In genomic region chr6:131045139-131045538, GRCh38 we compare ENCODE assay signal across 36 cellular contexts.
"Had no signal": no experiment of that assay in that cellular context is flagged by ENCODE, and none has a peak within 500 bp of the region (broad histone marks: within the 10 kb centered on the region; RNA-seq: fewer than 3 reads in every experiment).

No MANE protein-coding gene starts in this region.

- ATAC-seq: activated CD4-positive, alpha-beta T cell treated with anti-CD3 and anti-CD28 coated beads for 36 hours; activated CD8-positive, alpha-beta memory T cell treated with anti-CD3 and anti-CD28 coated beads, Interleukin-2, amount 10 ng/mL, durations not matched to agents 7 days and 5 days; activated CD8-positive, alpha-beta T cell treated with anti-CD3 and anti-CD28 coated beads, Interleukin-2, amount 10 ng/mL, durations not matched to agents 7 days and 5 days; activated naive CD8-positive, alpha-beta T cell treated with anti-CD3 and anti-CD28 coated beads, Interleukin-2, amount 50 U/mL, for 24 hours; body of pancreas; foreskin keratinocyte; gastroesophageal sphincter; heart right ventricle; T-helper 17 cell had no signal

- DNase-seq: activated CD4-positive, alpha-beta memory T cell treated with anti-CD3 and anti-CD28 coated beads for 36 hours; activated CD4-positive, alpha-beta T cell treated with anti-CD3 and anti-CD28 coated beads for 36 hours; activated CD4-positive, alpha-beta T cell treated with anti-CD3 and anti-CD28 coated beads, Interleukin-2, amount 10 ng/mL, durations not matched to agents 24 days and 14 days; activated CD4-positive, CD25-positive, alpha-beta regulatory T cell; activated CD4-positive, CD25-positive, alpha-beta regulatory T cell treated with anti-CD3 and anti-CD28 coated beads, Interleukin-2, amount 50 U/mL, for 72 hours; activated CD8-positive, alpha-beta memory T cell treated with anti-CD3 and anti-CD28 coated beads, Interleukin-2, amount 10 ng/mL, durations not matched to agents 7 days and 5 days; activated CD8-positive, alpha-beta memory T cell treated with anti-CD3 and anti-CD28 coated beads, Interleukin-2, amount 50 U/mL, for 4 hours; activated CD8-positive, alpha-beta T cell treated with anti-CD3 and anti-CD28 coated beads, Interleukin-2, amount 10 ng/mL, durations not matched to agents 7 days and 5 days; activated effector memory CD4-positive, alpha-beta T cell treated with anti-CD3 and anti-CD28 coated beads, Interleukin-2, amount 50 U/mL, for 16 hours; activated naive CD4-positive, alpha-beta T cell treated with anti-CD3 and anti-CD28 coated beads for 36 hours; activated naive CD8-positive, alpha-beta T cell treated with anti-CD3 and anti-CD28 coated beads for 36 hours; activated naive CD8-positive, alpha-beta T cell treated with anti-CD3 and anti-CD28 coated beads, Interleukin-2, amount 50 U/mL, for 24 hours; activated T-cell treated with anti-CD3 and anti-CD28 coated beads, Interleukin-2, amount 50 U/mL, for 1 hour; activated T-cell treated with anti-CD3 and anti-CD28 coated beads, Interleukin-2, amount 50 U/mL, for 48 hours; adrenal gland; amygdala; aorta; body of pancreas; caudate nucleus; colonic mucosa; dorsolateral prefrontal cortex; effector memory CD4-positive, alpha-beta T cell; endodermal cell; erythroblast; foreskin keratinocyte; heart right ventricle; T-helper 1 cell; T-helper 17 cell; T1000; WERI-Rb-1 had no signal

- H3K4me1 Mint-ChIP-seq: activated CD4-positive, alpha-beta T cell treated with anti-CD3 and anti-CD28 coated beads for 36 hours; activated CD4-positive, alpha-beta T cell treated with anti-CD3 and anti-CD28 coated beads, Interleukin-2, amount 10 ng/mL, durations not matched to agents 24 days and 14 days; activated CD8-positive, alpha-beta memory T cell treated with anti-CD3 and anti-CD28 coated beads, Interleukin-2, amount 10 ng/mL, durations not matched to agents 7 days and 5 days; activated naive CD4-positive, alpha-beta T cell treated with anti-CD3 and anti-CD28 coated beads, Interleukin-2, amount 50 U/mL, for 24 hours; activated naive CD8-positive, alpha-beta T cell treated with anti-CD3 and anti-CD28 coated beads for 36 hours; activated naive CD8-positive, alpha-beta T cell treated with anti-CD3 and anti-CD28 coated beads, Interleukin-2, amount 50 U/mL, for 24 hours; endodermal cell had no signal

- H3K9me3 Mint-ChIP-seq: activated CD4-positive, alpha-beta memory T cell treated with anti-CD3 and anti-CD28 coated beads for 36 hours; activated naive CD4-positive, alpha-beta T cell treated with anti-CD3 and anti-CD28 coated beads, Interleukin-2, amount 50 U/mL, for 24 hours; activated naive CD8-positive, alpha-beta T cell treated with anti-CD3 and anti-CD28 coated beads, Interleukin-2, amount 50 U/mL, for 24 hours; activated T-helper 1 cell treated with anti-CD3 and anti-CD28 coated beads, Interleukin-12 subunit alpha, Interleukin-12 subunit beta, Interleukin-2, Interleukin-4 antibody, amounts not matched to agents 30 ng/mL and 10 ng/mL and 1 ng/mL, durations not matched to agents 14 hours and 24 hours and 36 hours; activated T-helper 2 cell treated with anti-CD3 and anti-CD28 coated beads, Interferon-gamma antibody, Interleukin-2, Interleukin-4, amounts not matched to agents 10 μg/mL and 5 μg/mL and 100 μg/mL, durations not matched to agents 14 hours and 24 hours and 36 hours; dendritic cell treated with granulocyte-macrophage colony-stimulating factor and Interleukin-4, amounts not matched to agents 40 ng/mL and 50 ng/mL, for 4 days; endodermal cell; T-helper 2 cell treated with Interferon-gamma antibody and Interleukin-4, amounts not matched to agents 5 μg/mL and 100 μg/mL, for 36 hours had no signal

- H3K27ac Mint-ChIP-seq: activated CD4-positive, alpha-beta memory T cell treated with anti-CD3 and anti-CD28 coated beads for 36 hours; activated CD4-positive, alpha-beta T cell treated with anti-CD3 and anti-CD28 coated beads for 36 hours; activated CD4-positive, alpha-beta T cell treated with anti-CD3 and anti-CD28 coated beads, Interleukin-2, amount 10 ng/mL, durations not matched to agents 24 days and 14 days; activated CD8-positive, alpha-beta memory T cell treated with anti-CD3 and anti-CD28 coated beads, Interleukin-2, amount 10 ng/mL, durations not matched to agents 7 days and 5 days; activated CD8-positive, alpha-beta T cell treated with anti-CD3 and anti-CD28 coated beads, Interleukin-2, amount 10 ng/mL, durations not matched to agents 7 days and 5 days; activated naive CD4-positive, alpha-beta T cell treated with anti-CD3 and anti-CD28 coated beads for 36 hours; activated naive CD4-positive, alpha-beta T cell treated with anti-CD3 and anti-CD28 coated beads, Interleukin-2, amount 50 U/mL, for 24 hours; activated naive CD8-positive, alpha-beta T cell treated with anti-CD3 and anti-CD28 coated beads for 36 hours; activated naive CD8-positive, alpha-beta T cell treated with anti-CD3 and anti-CD28 coated beads, Interleukin-2, amount 50 U/mL, for 24 hours; activated T-helper 1 cell treated with anti-CD3 and anti-CD28 coated beads, Interleukin-12 subunit alpha, Interleukin-12 subunit beta, Interleukin-2, Interleukin-4 antibody, amounts not matched to agents 30 ng/mL and 10 ng/mL and 1 ng/mL, durations not matched to agents 14 hours and 24 hours and 36 hours; activated T-helper 2 cell treated with anti-CD3 and anti-CD28 coated beads, Interferon-gamma antibody, Interleukin-2, Interleukin-4, amounts not matched to agents 10 μg/mL and 5 μg/mL and 100 μg/mL, durations not matched to agents 14 hours and 24 hours and 36 hours; dendritic cell treated with granulocyte-macrophage colony-stimulating factor and Interleukin-4, amounts not matched to agents 40 ng/mL and 50 ng/mL, for 4 days; endodermal cell; T-helper 17 cell; T-helper 2 cell treated with Interferon-gamma antibody and Interleukin-4, amounts not matched to agents 5 μg/mL and 100 μg/mL, for 36 hours had no signal

- H3K27me3 Mint-ChIP-seq: activated CD4-positive, alpha-beta T cell treated with anti-CD3 and anti-CD28 coated beads for 36 hours; activated CD8-positive, alpha-beta memory T cell treated with anti-CD3 and anti-CD28 coated beads, Interleukin-2, amount 10 ng/mL, durations not matched to agents 7 days and 5 days; activated naive CD4-positive, alpha-beta T cell treated with anti-CD3 and anti-CD28 coated beads, Interleukin-2, amount 50 U/mL, for 24 hours; activated naive CD8-positive, alpha-beta T cell treated with anti-CD3 and anti-CD28 coated beads for 36 hours; activated naive CD8-positive, alpha-beta T cell treated with anti-CD3 and anti-CD28 coated beads, Interleukin-2, amount 50 U/mL, for 24 hours; dendritic cell treated with granulocyte-macrophage colony-stimulating factor and Interleukin-4, amounts not matched to agents 40 ng/mL and 50 ng/mL, for 4 days; T-helper 17 cell had no signal

- H3K4me3 Mint-ChIP-seq: activated CD4-positive, alpha-beta memory T cell treated with anti-CD3 and anti-CD28 coated beads for 36 hours; activated CD4-positive, alpha-beta T cell treated with anti-CD3 and anti-CD28 coated beads for 36 hours; activated CD4-positive, alpha-beta T cell treated with anti-CD3 and anti-CD28 coated beads, Interleukin-2, amount 10 ng/mL, durations not matched to agents 24 days and 14 days; activated CD8-positive, alpha-beta memory T cell treated with anti-CD3 and anti-CD28 coated beads, Interleukin-2, amount 10 ng/mL, durations not matched to agents 7 days and 5 days; activated CD8-positive, alpha-beta T cell treated with anti-CD3 and anti-CD28 coated beads, Interleukin-2, amount 10 ng/mL, durations not matched to agents 7 days and 5 days; activated naive CD4-positive, alpha-beta T cell treated with anti-CD3 and anti-CD28 coated beads for 36 hours; activated naive CD4-positive, alpha-beta T cell treated with anti-CD3 and anti-CD28 coated beads, Interleukin-2, amount 50 U/mL, for 24 hours; activated naive CD8-positive, alpha-beta T cell treated with anti-CD3 and anti-CD28 coated beads for 36 hours; activated naive CD8-positive, alpha-beta T cell treated with anti-CD3 and anti-CD28 coated beads, Interleukin-2, amount 50 U/mL, for 24 hours; activated T-helper 1 cell treated with anti-CD3 and anti-CD28 coated beads, Interleukin-12 subunit alpha, Interleukin-12 subunit beta, Interleukin-2, Interleukin-4 antibody, amounts not matched to agents 30 ng/mL and 10 ng/mL and 1 ng/mL, durations not matched to agents 14 hours and 24 hours and 36 hours; dendritic cell treated with granulocyte-macrophage colony-stimulating factor and Interleukin-4, amounts not matched to agents 40 ng/mL and 50 ng/mL, for 4 days; endodermal cell; T-helper 17 cell; T-helper 2 cell treated with Interferon-gamma antibody and Interleukin-4, amounts not matched to agents 5 μg/mL and 100 μg/mL, for 36 hours had no signal
